Comparison of ENCODE assay signal across 1 cellular context in genomic region chr4:87317527-87317926, GRCh38.
TF ChIP-seq lines count a peak whose summit lies in the region.

No MANE protein-coding gene starts in this region.

TF ChIP-seq in HepG2, 621 proteins besides CTCF, POLR2A, EP300 and RAD21 (continued from another document and continues in another):
- TF ChIP-seq NFAT5 (CRISPR knock-in tag; IDR thresholded peaks at IDR 0.05) (no peak), CENPT (CRISPR knock-in tag; IDR thresholded peaks at IDR 0.05; ENCODE audit: low read depth) (no peak), ZNF580 (CRISPR knock-in tag; IDR thresholded peaks at IDR 0.05; ENCODE audit: borderline replicate concordance, low read depth) (no peak), ZGPAT (CRISPR knock-in tag; IDR thresholded peaks at IDR 0.05) (no peak), ZMYM4 (CRISPR knock-in tag; IDR thresholded peaks at IDR 0.05) (0 out of 2 replicates have a peak, but pooled peaks have one; percentile 27), ZFX (CRISPR knock-in tag; IDR thresholded peaks at IDR 0.05; ENCODE audit: low read depth) (no peak), DNMT1 (CRISPR knock-in tag; IDR thresholded peaks at IDR 0.05) (no peak), SIX1 (CRISPR knock-in tag; IDR thresholded peaks at IDR 0.05; ENCODE audit: borderline replicate concordance) (no peak), ZNF292 (CRISPR knock-in tag; IDR thresholded peaks at IDR 0.05; ENCODE audit: borderline replicate concordance, low read depth) (no peak), NFIC (IDR thresholded peaks at IDR 0.05; ENCODE audit: low read length) (no peak), PBX2 (CRISPR knock-in tag; IDR thresholded peaks at IDR 0.05) (no peak), ZNF780A (CRISPR knock-in tag; IDR thresholded peaks at IDR 0.05) (no peak), KDM1A (CRISPR knock-in tag; IDR thresholded peaks at IDR 0.05) (peak; percentile 64; the same call in 1 of the 2 replicates), CREM (IDR thresholded peaks at IDR 0.05) (peak; percentile 13; the same call in 1 of the 2 replicates), CREM (CRISPR knock-in tag; IDR thresholded peaks at IDR 0.05) (no peak), NFE2 (CRISPR knock-in tag; IDR thresholded peaks at IDR 0.05) (no peak), HOXD1 (CRISPR knock-in tag; IDR thresholded peaks at IDR 0.05) (no peak), ZSCAN29 (CRISPR knock-in tag; conservative IDR thresholded peaks at IDR 0.05) (no peak), HOXA3 (CRISPR knock-in tag; IDR thresholded peaks at IDR 0.05) (no peak), ZBTB37 (CRISPR knock-in tag; IDR thresholded peaks at IDR 0.05) (no peak), ZNF574 (CRISPR knock-in tag; IDR thresholded peaks at IDR 0.05) (no peak), NPAS2 (CRISPR knock-in tag; IDR thresholded peaks at IDR 0.05; ENCODE audit: borderline replicate concordance) (no peak), ZNF724P (CRISPR knock-in tag; IDR thresholded peaks at IDR 0.05; ENCODE audit: borderline replicate concordance) (no peak), DR1 (CRISPR knock-in tag; IDR thresholded peaks at IDR 0.05) (no peak), ZNF276 (CRISPR knock-in tag; IDR thresholded peaks at IDR 0.05; ENCODE audit: low read depth) (no peak), ZBTB39 (CRISPR knock-in tag; IDR thresholded peaks at IDR 0.05) (no peak), PRPF4 (IDR thresholded peaks at IDR 0.05; ENCODE audit: low read depth, low read length, poor library complexity, severe bottlenecking) (no peak), ATF5 (CRISPR knock-in tag; IDR thresholded peaks at IDR 0.05; ENCODE audit: low read depth) (no peak), ZBTB14 (CRISPR knock-in tag; IDR thresholded peaks at IDR 0.05) (no peak), MED1 (CRISPR knock-in tag; IDR thresholded peaks at IDR 0.05) (0 out of 2 replicates have a peak, but pooled peaks have one; percentile 36), ARID3A (IDR thresholded peaks at IDR 0.05; ENCODE audit: low read depth, low read length) (peak; percentile 70; the same call in 1 of the 2 replicates), ZSCAN31 (CRISPR knock-in tag; IDR thresholded peaks at IDR 0.05; ENCODE audit: low read depth) (no peak), ZNF101 (CRISPR knock-in tag; IDR thresholded peaks at IDR 0.05; ENCODE audit: borderline replicate concordance, low read depth) (no peak), MTF1 (CRISPR knock-in tag; IDR thresholded peaks at IDR 0.05) (no peak), ZSCAN12 (CRISPR knock-in tag; IDR thresholded peaks at IDR 0.05) (no peak), ZNF124 (CRISPR knock-in tag; IDR thresholded peaks at IDR 0.05) (no peak)
